In genomic region chr11:44793350-44794090, GRCh38 we compare ENCODE assay signal across 16 cellular contexts.
DNase-seq lines count a peak whose midpoint lies in the region; ATAC-seq and TF ChIP-seq lines count a peak whose summit lies in the region.
"Had no signal": no experiment of that assay in that cellular context is flagged by ENCODE, and none has a peak within 500 bp of the region (broad histone marks: within the 10 kb centered on the region; RNA-seq: fewer than 3 reads in every experiment).

No MANE protein-coding gene starts in this region.

- POLR2A ChIA-PET in SK-N-SH (lab: Yijun Ruan, JAX) = interaction anchor here (0.8 kb wide), 1 partner anchor 11 kb away, joined by 3 read pairs; no protein-coding TSS in a partner anchor
- POLR2A ChIA-PET in activated CD4-positive, alpha-beta memory T cell treated with anti-CD3 and anti-CD28 coated beads for 36 hours (lab: Charles Lee) = no interaction called here

- peaks cover 2% of the 10 kb centered on the region for H3K36me3 Mint-ChIP-seq in chondrocyte (ENCODE audit: low read depth)
- H3K36me3 Mint-ChIP-seq in type B pancreatic cell = no peaks in the 10 kb centered on the region
- peaks cover 2% of the 10 kb centered on the region for H3K36me3 Mint-ChIP-seq in activated CD4-positive, alpha-beta memory T cell treated with anti-CD3 and anti-CD28 coated beads for 36 hours
- H3K36me3 Mint-ChIP-seq: stimulated activated memory B cell treated with anti-CD40 and anti-IgM and Interleukin-4, amounts not matched to agents 10 μg/mL and 1 μg/mL and 100 μg/mL, for 72 hours had no signal

- H3K27ac ChIP-seq in SK-N-SH (ENCODE audit: low read depth in 2 of 2, low read length in 1 of 2) = peak overlapping the region in 1 of 2 experiments; percentile 41; a peak in 2 of 4 replicates
- H3K27ac ChIP-seq in hepatocyte = no peak overlapping the region
- no peak overlapping the region for H3K27ac ChIP-seq in ascending aorta
- H3K27ac ChIP-seq: PC-9 had no signal

- TF ChIP-seq EP300 in SK-N-SH (IDR thresholded peaks at IDR 0.05; ENCODE audit: borderline replicate concordance in 1 of 2, low read depth in 1 of 2, low read length in 1 of 2) = no peak

- no peaks in the 10 kb centered on the region for H3K9me3 Mint-ChIP-seq in chondrocyte (ENCODE audit: low read depth)
- H3K9me3 Mint-ChIP-seq in type B pancreatic cell = no peaks in the 10 kb centered on the region
- H3K9me3 Mint-ChIP-seq in activated CD4-positive, alpha-beta memory T cell treated with anti-CD3 and anti-CD28 coated beads for 36 hours = no peaks in the 10 kb centered on the region
- H3K9me3 Mint-ChIP-seq: naive thymus-derived CD4-positive, alpha-beta T cell had no signal

- no peak for TF ChIP-seq CTCF in SK-N-SH (IDR thresholded peaks at IDR 0.05)
- no peak for TF ChIP-seq CTCF in chondrocyte (IDR thresholded peaks at IDR 0.05)
- no peak for TF ChIP-seq CTCF in hepatocyte (IDR thresholded peaks at IDR 0.05; ENCODE audit: poor library complexity)
- TF ChIP-seq CTCF in type B pancreatic cell (conservative IDR thresholded peaks at IDR 0.05) = no peak
- no peak for TF ChIP-seq CTCF in ascending aorta (IDR thresholded peaks at IDR 0.05)

- H3K4me3 ChIP-seq in SK-N-SH (ENCODE audit: low read depth in 2 of 2, low read length in 1 of 2) (no peak overlapping the region), hepatocyte (no peak overlapping the region), ascending aorta (no peak overlapping the region)
- H3K4me3 ChIP-seq: PC-9 had no signal

- ATAC-seq in SK-N-SH treated with all-trans-retinoic acid at 6 μM for 48 hours = no peak
- ATAC-seq: naive thymus-derived CD4-positive, alpha-beta T cell; stimulated activated memory B cell treated with anti-CD40 and anti-IgM and Interleukin-4, amounts not matched to agents 10 μg/mL and 1 μg/mL and 100 μg/mL, for 72 hours had no signal

- no peak overlapping the region for H3K4me3 Mint-ChIP-seq in chondrocyte (ENCODE audit: unreplicated experiment)
- peak overlapping the region; percentile 62 for H3K4me3 Mint-ChIP-seq in type B pancreatic cell
- H3K4me3 Mint-ChIP-seq in activated CD4-positive, alpha-beta memory T cell treated with anti-CD3 and anti-CD28 coated beads for 36 hours = no peak overlapping the region
- H3K4me3 Mint-ChIP-seq: naive thymus-derived CD4-positive, alpha-beta T cell; stimulated activated memory B cell treated with anti-CD40 and anti-IgM and Interleukin-4, amounts not matched to agents 10 μg/mL and 1 μg/mL and 100 μg/mL, for 72 hours had no signal

- H3K4me1 Mint-ChIP-seq in chondrocyte (ENCODE audit: low read depth) (peaks cover 25% of the 10 kb centered on the region), type B pancreatic cell (ENCODE audit: unreplicated experiment) (peaks cover 50% of the 10 kb centered on the region)
- H3K4me1 Mint-ChIP-seq in activated CD4-positive, alpha-beta memory T cell treated with anti-CD3 and anti-CD28 coated beads for 36 hours (ENCODE audit: low read depth) = no peaks in the 10 kb centered on the region
- H3K4me1 Mint-ChIP-seq: stimulated activated memory B cell treated with anti-CD40 and anti-IgM and Interleukin-4, amounts not matched to agents 10 μg/mL and 1 μg/mL and 100 μg/mL, for 72 hours had no signal

- H3K9ac ChIP-seq in SK-N-SH = no peak overlapping the region

- H3F3A ChIP-seq in SK-N-SH (replicated peaks; ENCODE audit: insufficient read depth) = peaks cover 4% of the 10 kb centered on the region

- peaks cover 7% of the 10 kb centered on the region; the same call in 1 of the 2 replicates for H3K27me3 ChIP-seq in SK-N-SH (ENCODE audit: insufficient read depth)
- H3K27me3 ChIP-seq in hepatocyte = no peaks in the 10 kb centered on the region
- no peaks in the 10 kb centered on the region for H3K27me3 ChIP-seq in ascending aorta

- intact Hi-C loops in ascending aorta (cut with DNase I) = no loop called here
- intact Hi-C loops in activated CD4-positive, alpha-beta memory T cell treated with anti-CD3 and anti-CD28 coated beads for 36 hours (cut with micrococcal nuclease) = no loop called here

- 44% methylated on average over 16 of the region's 17 CpGs for WGBS in SK-N-SH (ENCODE audit: low lambda C conversion rate)
- 41% methylated on average over 17 of the region's 17 CpGs for WGBS in hepatocyte (ENCODE audit: low lambda C conversion rate, missing lambda C conversion rate)

- H3K27ac Mint-ChIP-seq in chondrocyte (ENCODE audit: unreplicated experiment) = peak overlapping the region; percentile 22
- peak overlapping the region; percentile 64 for H3K27ac Mint-ChIP-seq in type B pancreatic cell
- H3K27ac Mint-ChIP-seq in activated CD4-positive, alpha-beta memory T cell treated with anti-CD3 and anti-CD28 coated beads for 36 hours = no peak overlapping the region
- H3K27ac Mint-ChIP-seq: stimulated activated memory B cell treated with anti-CD40 and anti-IgM and Interleukin-4, amounts not matched to agents 10 μg/mL and 1 μg/mL and 100 μg/mL, for 72 hours had no signal

- H3K27me3 Mint-ChIP-seq in chondrocyte (ENCODE audit: low read depth) (peaks cover 41% of the 10 kb centered on the region), type B pancreatic cell (peaks cover 3% of the 10 kb centered on the region)
- H3K27me3 Mint-ChIP-seq in activated CD4-positive, alpha-beta memory T cell treated with anti-CD3 and anti-CD28 coated beads for 36 hours = no peaks in the 10 kb centered on the region
- H3K27me3 Mint-ChIP-seq: naive thymus-derived CD4-positive, alpha-beta T cell had no signal

- no peaks in the 10 kb centered on the region for H4K20me1 ChIP-seq in SK-N-SH (ENCODE audit: insufficient read depth)
- H4K20me1 ChIP-seq in hepatocyte (ENCODE audit: insufficient read depth, poor library complexity, severe bottlenecking) = no peaks in the 10 kb centered on the region

- no peak overlapping the region for H2AFZ ChIP-seq in SK-N-SH (ENCODE audit: low read depth)
- H2AFZ ChIP-seq in hepatocyte = no peak overlapping the region
- H2AFZ ChIP-seq: PC-9 had no signal

- CTCF ChIA-PET in SK-N-SH (lab: Yijun Ruan, JAX) = interaction anchor here (0.9 to 4.0 kb wide), 11 partner anchors 7 to 236 kb away, joined by 3 to 18 read pairs (median 4); no protein-coding TSS in a partner anchor
- CTCF ChIA-PET in activated CD4-positive, alpha-beta memory T cell treated with anti-CD3 and anti-CD28 coated beads for 36 hours (lab: Charles Lee) = interaction anchor here (1.1 to 4.1 kb wide), 3 partner anchors 9 to 18 kb away, joined by 3 to 22 read pairs (median 3); no protein-coding TSS in a partner anchor

- H3K9me2 ChIP-seq in SK-N-SH (no peaks in the 10 kb centered on the region), hepatocyte (replicated peaks; ENCODE audit: insufficient read depth) (no peaks in the 10 kb centered on the region)

- H3K36me3 ChIP-seq in SK-N-SH (replicated peaks in 1 of 2; ENCODE audit: control insufficient read depth in 1 of 2, insufficient read depth in 2 of 2, low read length in 1 of 2) (no peaks in the 10 kb centered on the region), hepatocyte (replicated peaks; ENCODE audit: insufficient read depth, low read depth) (no peaks in the 10 kb centered on the region), ascending aorta (no peaks in the 10 kb centered on the region)

- H3K9me3 ChIP-seq in SK-N-SH (no peaks in the 10 kb centered on the region), hepatocyte (ENCODE audit: low read depth) (no peaks in the 10 kb centered on the region), ascending aorta (no peaks in the 10 kb centered on the region)

- H3K79me2 ChIP-seq in SK-N-SH (ENCODE audit: insufficient read depth) (no peaks in the 10 kb centered on the region), hepatocyte (no peaks in the 10 kb centered on the region)

- TF ChIP-seq RAD21 in SK-N-SH (IDR thresholded peaks at IDR 0.05; ENCODE audit: low read length) = no peak

- DNase-seq in SK-N-SH (peak; percentile 76), chondrocyte (ENCODE audit: low spot score) (no peak), hepatocyte (ENCODE audit: low spot score) (peak; percentile 79), type B pancreatic cell (ENCODE audit: extremely low spot score, unreplicated experiment) (no peak), epidermal melanocyte (ENCODE audit: insufficient read length, low spot score) (no peak), ascending aorta (ENCODE audit: low spot score in 2 of 2) (no peak)
- no peak for DNase-seq in activated CD4-positive, alpha-beta memory T cell treated with anti-CD3 and anti-CD28 coated beads for 36 hours
- DNase-seq: Calu3; effector CD8-positive, alpha-beta T cell; kidney glomerular epithelial cell; naive thymus-derived CD4-positive, alpha-beta T cell; NCI-H1048; NCI-H446; PC-9 had no signal

- H3K4me2 ChIP-seq in SK-N-SH (no peak overlapping the region), hepatocyte (peak overlapping the region; percentile 38)
- H3K4me2 ChIP-seq: PC-9 had no signal

- peaks cover 12 to 46% of the 10 kb centered on the region in 2 experiments; a peak in 2 of 4 replicates for H3K4me1 ChIP-seq in SK-N-SH (ENCODE audit: control insufficient read depth in 1 of 2, insufficient read depth in 2 of 2, low read depth in 1 of 2, low read length in 1 of 2)
- peaks cover 20% of the 10 kb centered on the region for H3K4me1 ChIP-seq in hepatocyte (ENCODE audit: insufficient read depth)
- H3K4me1 ChIP-seq in ascending aorta = peaks cover 0 to 5% of the 10 kb centered on the region in 2 donors

TF ChIP-seq in SK-N-SH, 30 proteins besides CTCF, POLR2A, EP300 and RAD21:
- TF ChIP-seq GATA2 (CRISPR knock-in tag; IDR thresholded peaks at IDR 0.05) (peak; percentile 36; the same call in 1 of the 2 replicates), GABPA (IDR thresholded peaks at IDR 0.05; ENCODE audit: low read depth) (no peak), MXI1 (IDR thresholded peaks at IDR 0.05; ENCODE audit: low read depth, low read length) (peak; percentile 20; the same call in 1 of the 2 replicates)

TF ChIP-seq in SK-N-SH treated with all-trans-retinoic acid at 6 μM for 48 hours, 23 proteins besides CTCF, POLR2A, EP300 and RAD21 (continues in another document):
- TF ChIP-seq ZFP30 (CRISPR knock-in tag; IDR thresholded peaks at IDR 0.05) (no peak), PPARA (CRISPR knock-in tag; IDR thresholded peaks at IDR 0.05; ENCODE audit: borderline replicate concordance) (no peak), ESRRG (CRISPR knock-in tag; IDR thresholded peaks at IDR 0.05) (no peak), ISL1 (CRISPR knock-in tag; IDR thresholded peaks at IDR 0.05) (no peak)

Comparison
In these comparisons a context has a peak if more than half of its experiments do, and no peak if none do; other contexts are left out.
1. DNase-seq: peak in SK-N-SH (single experiment) and hepatocyte (single experiment); none in chondrocyte (single experiment), type B pancreatic cell (single experiment), epidermal melanocyte (single experiment), ascending aorta (0 of 2) and activated CD4-positive, alpha-beta memory T cell treated with anti-CD3 and anti-CD28 coated beads for 36 hours (single experiment).